Comparison of ENCODE assay signal across 11 cellular contexts in genomic region chr6:129186988-129187387, GRCh38.
A peak's percentile ranks its signal among the peaks of the same experiment; 100 is the strongest.
DNase-seq lines count a peak whose midpoint lies in the region; ATAC-seq and TF ChIP-seq lines count a peak whose summit lies in the region.
"Had no signal": no experiment of that assay in that cellular context is flagged by ENCODE, and none has a peak within 500 bp of the region (broad histone marks: within the 10 kb centered on the region; RNA-seq: fewer than 3 reads in every experiment).

No MANE protein-coding gene starts in this region.

- DNase-seq in Daoy (ENCODE audit: low read depth) = peak; percentile 81
- peak; percentile 32 for DNase-seq in NB4 (ENCODE audit: low read depth)
- DNase-seq in dedifferentiated amniotic fluid mesenchymal stem cell (ENCODE audit: extremely low spot score) = peak; percentile 59
- DNase-seq in myocyte (ENCODE audit: low read depth) = peak; percentile 86
- no peak for DNase-seq in NCI-H1694 treated with DMSO at 0.1 percent for 48 hours (lab: John Stamatoyannopoulos, UW)
- DNase-seq in activated CD4-positive, alpha-beta T cell treated with anti-CD3 and anti-CD28 coated beads for 36 hours = no peak
- no peak for DNase-seq in activated CD4-positive, alpha-beta T cell treated with anti-CD3 and anti-CD28 coated beads for 4 hours
- DNase-seq: adrenal gland, nephron progenitor cell had no signal

- TF ChIP-seq POLR2A in NB4 (IDR thresholded peaks at IDR 0.05; ENCODE audit: extremely low read depth, insufficient read length) = no peak

- ATAC-seq in activated CD4-positive, alpha-beta T cell treated with anti-CD3 and anti-CD28 coated beads for 36 hours = no peak
- ATAC-seq in HG03342 (IDR thresholded peaks at IDR 0.05; ENCODE audit: unreplicated experiment) = no peak

- no peak overlapping the region for H3K4me3 Mint-ChIP-seq in activated CD4-positive, alpha-beta T cell treated with anti-CD3 and anti-CD28 coated beads for 36 hours
- H3K4me3 Mint-ChIP-seq: nephron progenitor cell; T-helper 2 cell treated with Interferon-gamma antibody and Interleukin-4, amounts not matched to agents 5 μg/mL and 100 μg/mL, for 36 hours had no signal

- CTCF ChIA-PET in activated CD4-positive, alpha-beta T cell treated with anti-CD3 and anti-CD28 coated beads for 36 hours (lab: Charles Lee) = no interaction called here

- H3K9me3 Mint-ChIP-seq in activated CD4-positive, alpha-beta T cell treated with anti-CD3 and anti-CD28 coated beads for 36 hours (ENCODE audit: low read depth) = no peaks in the 10 kb centered on the region
- H3K9me3 Mint-ChIP-seq: nephron progenitor cell; T-helper 2 cell treated with Interferon-gamma antibody and Interleukin-4, amounts not matched to agents 5 μg/mL and 100 μg/mL, for 36 hours had no signal

- intact Hi-C loops in activated CD4-positive, alpha-beta T cell treated with anti-CD3 and anti-CD28 coated beads for 36 hours (cut with DNase I, micrococcal nuclease) = no loop called here

- H3K36me3 Mint-ChIP-seq in activated CD4-positive, alpha-beta T cell treated with anti-CD3 and anti-CD28 coated beads for 36 hours (ENCODE audit: low read depth) = no peaks in the 10 kb centered on the region

- no peak overlapping the region for H3K4me3 ChIP-seq in NB4 (ENCODE audit: low read depth, low read length)
- H3K4me3 ChIP-seq: adrenal gland had no signal

- H3K27ac Mint-ChIP-seq in activated CD4-positive, alpha-beta T cell treated with anti-CD3 and anti-CD28 coated beads for 36 hours = no peak overlapping the region
- H3K27ac Mint-ChIP-seq: nephron progenitor cell; T-helper 2 cell treated with Interferon-gamma antibody and Interleukin-4, amounts not matched to agents 5 μg/mL and 100 μg/mL, for 36 hours had no signal

- POLR2A ChIA-PET in activated CD4-positive, alpha-beta T cell treated with anti-CD3 and anti-CD28 coated beads for 36 hours (lab: Charles Lee) = no interaction called here

- no peak for TF ChIP-seq CTCF in NB4 (IDR thresholded peaks at IDR 0.05; ENCODE audit: low read depth, low read length)

- no peaks in the 10 kb centered on the region for H3K4me1 Mint-ChIP-seq in activated CD4-positive, alpha-beta T cell treated with anti-CD3 and anti-CD28 coated beads for 36 hours

- H3K27me3 Mint-ChIP-seq in activated CD4-positive, alpha-beta T cell treated with anti-CD3 and anti-CD28 coated beads for 36 hours = peaks cover 3% of the 10 kb centered on the region

Comparison
In these comparisons a context has a peak if more than half of its experiments do, and no peak if none do; other contexts are left out.
1. DNase-seq: peak in Daoy (single experiment), NB4 (single experiment), dedifferentiated amniotic fluid mesenchymal stem cell (single experiment) and myocyte (single experiment); none in NCI-H1694 treated with DMSO at 0.1 percent for 48 hours (single experiment), activated CD4-positive, alpha-beta T cell treated with anti-CD3 and anti-CD28 coated beads for 36 hours (single experiment) and activated CD4-positive, alpha-beta T cell treated with anti-CD3 and anti-CD28 coated beads for 4 hours (0 of 2).